13 cellular contexts compared by ENCODE assay signal in the genomic region with DNA sequence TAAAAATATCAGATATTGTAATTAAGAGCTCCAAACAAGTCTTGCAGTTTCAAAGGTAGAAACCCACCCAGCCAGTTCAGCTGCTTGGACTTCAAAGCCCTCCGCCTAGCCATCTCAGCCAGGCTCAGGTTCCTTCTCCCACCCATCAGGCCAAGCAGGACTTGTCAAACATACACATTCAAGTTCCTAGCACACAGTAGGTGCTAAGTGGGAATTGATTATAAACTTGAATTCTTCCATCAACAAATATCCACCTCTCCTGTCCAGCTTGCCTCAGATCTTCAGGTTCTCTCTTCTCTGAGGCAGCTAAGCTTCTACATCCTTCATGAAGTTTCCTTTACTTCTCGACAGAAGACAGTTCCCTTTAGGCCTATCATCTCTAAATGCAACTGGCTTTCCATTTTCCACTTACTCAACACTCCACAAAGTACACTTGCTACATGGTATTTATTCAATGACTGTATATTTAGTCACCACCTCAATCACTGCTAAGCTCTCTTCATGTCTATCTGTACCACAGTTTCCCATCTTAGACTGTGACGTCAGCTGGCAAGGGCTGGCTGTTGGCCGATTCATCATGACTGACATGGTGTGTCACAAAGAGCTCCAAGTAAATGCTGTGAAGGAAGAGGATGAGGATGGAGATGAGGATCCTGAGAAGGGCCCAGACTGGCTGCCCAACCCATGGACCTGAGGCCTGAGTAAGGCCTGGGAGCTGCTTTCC. TPM values are rescaled to one million over a fixed set of nuclear protein-coding genes. Genes with fewer than 3 reads are reported as not detected.
DNase-seq lines count a peak whose midpoint lies in the region; ATAC-seq and TF ChIP-seq lines count a peak whose summit lies in the region.
"Had no signal": no experiment of that assay in that cellular context is flagged by ENCODE, and none has a peak within 500 bp of the region (broad histone marks: within the 10 kb centered on the region; RNA-seq: fewer than 3 reads in every experiment).

No MANE protein-coding gene starts in this region.

- 67 to 78% methylated on average over 4 of the region's 4 CpGs for WGBS in aorta, 2 donors
- 83% methylated on average over 4 of the region's 4 CpGs for WGBS in body of pancreas, 2 donors

- H3K36me3 ChIP-seq in fibroblast of lung (ENCODE audit: control insufficient read depth, insufficient read depth, low read length) (peaks cover 8% of the 10 kb centered on the region), aorta (ENCODE audit: control insufficient read depth in 1 of 2, insufficient read depth in 2 of 2, low read length in 1 of 2) (peaks cover 5 to 10% of the 10 kb centered on the region in 2 donors), body of pancreas (replicated peaks in 1 of 2; ENCODE audit: insufficient read depth in 1 of 2, low read depth in 2 of 2) (peaks cover 11 to 13% of the 10 kb centered on the region in 2 donors)

- peaks cover 7% of the 10 kb centered on the region for H3K4me1 ChIP-seq in fibroblast of lung (ENCODE audit: control insufficient read depth, extremely low read depth, insufficient read depth, low read length)
- H3K4me1 ChIP-seq in aorta (ENCODE audit: control insufficient read depth in 1 of 2, insufficient read depth in 2 of 2, low read length in 2 of 2): peaks cover 0 to 2% of the 10 kb centered on the region in 2 donors
- H3K4me1 ChIP-seq in body of pancreas: peaks cover 24% of the 10 kb centered on the region

- H3K27me3 ChIP-seq in fibroblast of lung (ENCODE audit: control insufficient read depth, insufficient read depth, low read length) (no peaks in the 10 kb centered on the region), aorta (ENCODE audit: control insufficient read depth in 1 of 2, insufficient read depth in 2 of 2, low read length in 1 of 2) (no peaks in the 10 kb centered on the region), body of pancreas (no peaks in the 10 kb centered on the region)
- H3K27me3 ChIP-seq: sigmoid colon had no signal

- no peak for TF ChIP-seq CTCF in fibroblast of lung (conservative IDR thresholded peaks at IDR 0.05 in 1 of 2, IDR thresholded peaks at IDR 0.05 in 1 of 2; ENCODE audit: low read depth in 1 of 2, low read length in 2 of 2)
- TF ChIP-seq CTCF in body of pancreas (IDR thresholded peaks at IDR 0.05): no peak

- DNase-seq in left ventricle myocardium superior (peak; percentile 42), cardiac septum (ENCODE audit: low spot score) (no peak), RPMI7951 (ENCODE audit: low read depth) (peak; percentile 76), fibroblast of lung (ENCODE audit: low read depth in 2 of 2) (peak; percentile 76 to 83), aorta (peak; percentile 53 to 75), body of pancreas (no peak), NK-92 (lab: John Stamatoyannopoulos, UW; ENCODE audit: unreplicated experiment) (no peak)
- DNase-seq: activated T-cell treated with anti-CD3 and anti-CD28 coated beads for 4 hours, mucosa of descending colon, sigmoid colon had no signal

- H4K20me1 ChIP-seq in fibroblast of lung (ENCODE audit: control insufficient read depth, extremely low read depth, insufficient read depth, low read length): no peaks in the 10 kb centered on the region

- intact Hi-C loops in left ventricle myocardium superior (cut with micrococcal nuclease) (loop anchor here (10.0 kb wide), 1 partner anchor 58 kb away; no protein-coding TSS in a partner anchor), cardiac septum (cut with DNase I) (no loop called here), aorta (cut with DNase I) (no loop called here), body of pancreas (cut with DNase I) (no loop called here)

- ATAC-seq in left ventricle myocardium superior (peak; percentile 30), aorta (ENCODE audit: low FRiP score) (no peak), GM18858 (IDR thresholded peaks at IDR 0.05; ENCODE audit: unreplicated experiment) (no peak), body of pancreas (no peak)
- ATAC-seq: mucosa of descending colon had no signal

- H3K4me3 ChIP-seq in fibroblast of lung (replicated peaks in 1 of 4; ENCODE audit: control extremely low read depth in 1 of 4, insufficient read depth in 1 of 4, low read depth in 3 of 4, low read length in 4 of 4) (no peak overlapping the region), aorta (ENCODE audit: low read length in 2 of 2) (no peak overlapping the region), body of pancreas (no peak overlapping the region)
- H3K4me3 ChIP-seq: mucosa of descending colon, sigmoid colon had no signal

- H3K4me2 ChIP-seq in fibroblast of lung (ENCODE audit: extremely low read depth, insufficient read depth, low read length): no peak overlapping the region

- no peaks in the 10 kb centered on the region for H3K79me2 ChIP-seq in fibroblast of lung (ENCODE audit: control insufficient read depth, insufficient read depth, low read length)

- H3K9ac ChIP-seq in fibroblast of lung (ENCODE audit: insufficient read depth, low read length): no peak overlapping the region

- H3K27ac ChIP-seq in fibroblast of lung (ENCODE audit: insufficient read depth, low read length) (peak overlapping the region; percentile 57), aorta (ENCODE audit: low read depth in 1 of 2, low read length in 2 of 2) (no peak overlapping the region), body of pancreas (no peak overlapping the region)
- H3K27ac ChIP-seq: C4-2B, HL-60, sigmoid colon had no signal

- H2AFZ ChIP-seq in fibroblast of lung (ENCODE audit: low read length): no peak overlapping the region

- TF ChIP-seq POLR2A in body of pancreas (IDR thresholded peaks at IDR 0.05): no peak

- H3K9me3 ChIP-seq in fibroblast of lung (ENCODE audit: control insufficient read depth, insufficient read depth, low read depth, low read length) (no peaks in the 10 kb centered on the region), aorta (ENCODE audit: control insufficient read depth, low read length) (no peaks in the 10 kb centered on the region), body of pancreas (no peaks in the 10 kb centered on the region)
- H3K9me3 ChIP-seq: mucosa of descending colon, sigmoid colon had no signal

RNA-seq across cellular contexts. Expression of gene COG7, which starts 13.3 kb away (rescaled TPM):
- total RNA-seq in left ventricle myocardium superior: 11.3 TPM
- 14.4 TPM for total RNA-seq in cardiac septum
- total RNA-seq in RPMI7951 (2014; rRNA removed; shearing (Covaris generic)): 11.2 and 11.9 TPM in 2 replicates
- total RNA-seq in fibroblast of lung: 10.8 and 17.5 TPM in 2 replicates
- polyA plus RNA-seq in fibroblast of lung: 20.6 and 20.9 TPM in 2 replicates
- 13.1 and 14.8 TPM in 2 replicates for polyA plus RNA-seq in fibroblast of lung (2012)
- 21.5 and 41.7 TPM in 2 replicates for polyA minus RNA-seq in fibroblast of lung (ENCODE audit: low replicate concordance)
- total RNA-seq in aorta: 10 to 100 TPM; 15.6 to 30.0 TPM
- 10 to 100 TPM; 12.5 to 50.2 TPM for polyA plus RNA-seq in aorta
- 10 to 100 TPM; 19.5 to 43.5 TPM for total RNA-seq in body of pancreas

RNA-seq across cellular contexts. Expression of gene GGA2, which starts 44.0 kb away (rescaled TPM):
- total RNA-seq in left ventricle myocardium superior (52.1 TPM), cardiac septum (38.1 TPM), fibroblast of lung (19.5 and 22.9 TPM in 2 replicates), aorta (10 to 100 TPM; 48.2 to 84.9 TPM), body of pancreas (10 to 100 TPM; 59.3 to 64.6 TPM)
- 8.8 and 9.1 TPM in 2 replicates for total RNA-seq in RPMI7951 (2014; rRNA removed; shearing (Covaris generic))
- polyA plus RNA-seq in fibroblast of lung (29.6 and 34.7 TPM in 2 replicates), aorta (10 to 100 TPM; 12.0 to 18.0 TPM)
- 21.7 and 22.0 TPM in 2 replicates for polyA plus RNA-seq in fibroblast of lung (2012)
- polyA minus RNA-seq in fibroblast of lung (ENCODE audit: low replicate concordance): 18.3 and 44.2 TPM in 2 replicates

Comparison
In these comparisons a context has a peak if more than half of its experiments do, and no peak if none do; other contexts are left out.
1. DNase-seq: peak in left ventricle myocardium superior (single experiment), RPMI7951 (single experiment), fibroblast of lung (2 of 2) and aorta (2 of 2); none in cardiac septum (single experiment), body of pancreas (0 of 4) and NK-92 (single experiment).